In the genomic region with DNA sequence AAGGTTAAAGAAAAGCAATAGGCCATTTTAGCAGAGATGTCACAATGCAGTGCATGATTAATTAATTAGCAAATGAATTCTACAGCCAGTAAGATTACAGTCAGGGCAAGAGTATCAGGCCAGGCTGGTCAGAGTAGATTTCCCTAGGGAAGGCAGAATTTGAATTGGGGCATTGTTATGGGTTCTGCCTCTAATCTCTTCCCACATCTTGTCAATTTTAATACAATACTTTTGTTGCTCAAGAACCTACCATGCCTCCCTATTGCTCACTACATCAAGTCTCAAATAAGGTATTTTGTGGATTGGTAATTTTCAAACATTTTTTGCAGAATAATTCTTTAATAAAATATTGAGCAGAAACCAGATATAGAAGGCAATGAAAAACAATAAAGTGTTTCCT, we compare ENCODE assay signal across 18 cellular contexts.
"Had no signal": no experiment of that assay in that cellular context is flagged by ENCODE, and none has a peak within 500 bp of the region (broad histone marks: within the 10 kb centered on the region; RNA-seq: fewer than 3 reads in every experiment).

No MANE protein-coding gene starts in this region.

- H3K27me3 ChIP-seq: cardiac muscle cell, esophagus squamous epithelium, transverse colon had no signal

- DNase-seq: activated CD8-positive, alpha-beta memory T cell treated with anti-CD3 and anti-CD28 coated beads for 24 hours; activated CD8-positive, alpha-beta memory T cell treated with anti-CD3 and anti-CD28 coated beads, Interleukin-2, amount 50 U/mL, for 48 hours; activated effector memory CD4-positive, alpha-beta T cell treated with Interleukin-2 at 50 U/mL for 16 hours; activated naive CD4-positive, alpha-beta T cell treated with anti-CD3 and anti-CD28 coated beads, Interleukin-2, amount 50 U/mL, for 16 hours; activated T-cell treated with anti-CD3 and anti-CD28 coated beads, Interleukin-2, amount 50 U/mL, for 48 hours; effector memory CD4-positive, alpha-beta T cell; esophagus squamous epithelium; hippocampal formation; left cardiac atrium; lower lobe of right lung; occipital lobe; stimulated activated CD4-positive, alpha-beta T cell treated with anti-CD3 and anti-CD28 coated beads, Interleukin-15, amount 100 ng/mL, for 24 hours; stimulated activated CD4-positive, alpha-beta T cell treated with anti-CD3 and anti-CD28 coated beads, Interleukin-2, amount 100 ng/mL, for 48 hours; T1000; transverse colon had no signal

- H3K9me3 ChIP-seq: esophagus squamous epithelium, lower lobe of right lung, transverse colon had no signal

- ATAC-seq: activated CD4-positive, CD25-positive, alpha-beta regulatory T cell treated with anti-CD3 and anti-CD28 coated beads, Interleukin-2, amount 50 U/mL, for 24 hours; lower lobe of right lung; natural killer cell treated with Interleukin-12 subunit alpha and Interleukin-12 subunit beta and Interleukin-15 and Interleukin-18, amount 100 ng/mL, for 72 hours had no signal

- H3K27ac ChIP-seq: cardiac muscle cell, lower lobe of right lung, transverse colon had no signal

- H3K36me3 ChIP-seq: cardiac muscle cell, esophagus squamous epithelium, lower lobe of right lung, transverse colon had no signal

- H3K4me3 ChIP-seq: cardiac muscle cell, esophagus squamous epithelium, lower lobe of right lung, transverse colon had no signal
